Comparison of ENCODE assay signal across 2 cellular contexts in the genomic region with DNA sequence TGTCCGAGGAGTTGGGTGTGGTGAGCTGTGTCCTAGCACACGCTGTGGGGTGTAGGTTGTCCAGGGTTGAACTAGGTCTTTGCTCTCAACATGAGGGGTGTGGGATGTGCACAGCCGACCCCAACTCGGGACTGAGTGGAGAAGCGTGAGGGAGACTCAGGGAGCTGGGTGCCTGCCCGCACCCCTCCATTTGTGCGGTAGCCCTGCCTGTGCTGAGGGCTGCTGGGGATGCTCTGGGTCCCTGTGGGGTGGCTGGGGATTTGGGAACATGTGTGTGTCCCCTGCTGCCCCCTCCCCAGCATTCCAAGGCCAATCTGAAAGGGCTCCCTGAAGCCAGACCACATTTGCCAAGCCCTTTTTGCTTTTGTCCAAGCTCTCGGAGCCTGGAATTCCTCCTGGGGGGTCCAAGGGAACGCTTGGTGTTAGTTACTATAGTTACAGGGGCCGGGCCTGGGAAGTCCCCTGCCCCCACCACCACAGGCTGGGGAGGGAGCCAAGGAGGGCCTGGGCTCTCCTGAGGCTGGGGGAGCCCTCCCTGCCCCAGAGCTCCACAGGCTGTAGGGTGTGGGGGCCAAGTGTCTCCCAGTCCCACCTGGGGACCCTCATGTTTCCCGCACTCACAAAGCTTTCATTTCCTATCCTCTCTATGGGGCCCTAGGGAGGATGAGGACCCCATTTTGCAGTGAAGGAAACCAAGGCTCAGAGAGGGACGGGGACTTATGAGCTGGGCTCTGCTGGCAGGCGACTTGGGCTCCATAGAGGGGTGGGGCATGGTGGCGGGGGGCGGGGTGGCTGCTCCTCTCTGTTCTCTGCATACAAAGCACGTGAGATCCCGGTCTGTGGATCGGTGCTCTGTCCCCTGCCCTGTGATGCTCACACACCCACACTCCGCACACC.
TF ChIP-seq lines count a peak whose summit lies in the region.

No MANE protein-coding gene starts in this region.

TF ChIP-seq in GM23338, 12 proteins besides CTCF, POLR2A, EP300 and RAD21:
- TF ChIP-seq, protein P1, sequence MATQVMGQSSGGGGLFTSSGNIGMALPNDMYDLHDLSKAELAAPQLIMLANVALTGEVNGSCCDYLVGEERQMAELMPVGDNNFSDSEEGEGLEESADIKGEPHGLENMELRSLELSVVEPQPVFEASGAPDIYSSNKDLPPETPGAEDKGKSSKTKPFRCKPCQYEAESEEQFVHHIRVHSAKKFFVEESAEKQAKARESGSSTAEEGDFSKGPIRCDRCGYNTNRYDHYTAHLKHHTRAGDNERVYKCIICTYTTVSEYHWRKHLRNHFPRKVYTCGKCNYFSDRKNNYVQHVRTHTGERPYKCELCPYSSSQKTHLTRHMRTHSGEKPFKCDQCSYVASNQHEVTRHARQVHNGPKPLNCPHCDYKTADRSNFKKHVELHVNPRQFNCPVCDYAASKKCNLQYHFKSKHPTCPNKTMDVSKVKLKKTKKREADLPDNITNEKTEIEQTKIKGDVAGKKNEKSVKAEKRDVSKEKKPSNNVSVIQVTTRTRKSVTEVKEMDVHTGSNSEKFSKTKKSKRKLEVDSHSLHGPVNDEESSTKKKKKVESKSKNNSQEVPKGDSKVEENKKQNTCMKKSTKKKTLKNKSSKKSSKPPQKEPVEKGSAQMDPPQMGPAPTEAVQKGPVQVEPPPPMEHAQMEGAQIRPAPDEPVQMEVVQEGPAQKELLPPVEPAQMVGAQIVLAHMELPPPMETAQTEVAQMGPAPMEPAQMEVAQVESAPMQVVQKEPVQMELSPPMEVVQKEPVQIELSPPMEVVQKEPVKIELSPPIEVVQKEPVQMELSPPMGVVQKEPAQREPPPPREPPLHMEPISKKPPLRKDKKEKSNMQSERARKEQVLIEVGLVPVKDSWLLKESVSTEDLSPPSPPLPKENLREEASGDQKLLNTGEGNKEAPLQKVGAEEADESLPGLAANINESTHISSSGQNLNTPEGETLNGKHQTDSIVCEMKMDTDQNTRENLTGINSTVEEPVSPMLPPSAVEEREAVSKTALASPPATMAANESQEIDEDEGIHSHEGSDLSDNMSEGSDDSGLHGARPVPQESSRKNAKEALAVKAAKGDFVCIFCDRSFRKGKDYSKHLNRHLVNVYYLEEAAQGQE (IDR thresholded peaks at IDR 0.05; ENCODE audit: unreplicated experiment), result no peak
TF ChIP-seq in GM23338: peak in this region for 0.

TF ChIP-seq in WTC11, 78 proteins besides CTCF, POLR2A, EP300 and RAD21 (continued from another document):
- no peak for TF ChIP-seq STAT6 (CRISPR knock-in tag; conservative IDR thresholded peaks at IDR 0.05; ENCODE audit: low read depth)
TF ChIP-seq in WTC11: peak in this region for 0.
